Comparison of ENCODE assay signal across 24 cellular contexts in the genomic region with DNA sequence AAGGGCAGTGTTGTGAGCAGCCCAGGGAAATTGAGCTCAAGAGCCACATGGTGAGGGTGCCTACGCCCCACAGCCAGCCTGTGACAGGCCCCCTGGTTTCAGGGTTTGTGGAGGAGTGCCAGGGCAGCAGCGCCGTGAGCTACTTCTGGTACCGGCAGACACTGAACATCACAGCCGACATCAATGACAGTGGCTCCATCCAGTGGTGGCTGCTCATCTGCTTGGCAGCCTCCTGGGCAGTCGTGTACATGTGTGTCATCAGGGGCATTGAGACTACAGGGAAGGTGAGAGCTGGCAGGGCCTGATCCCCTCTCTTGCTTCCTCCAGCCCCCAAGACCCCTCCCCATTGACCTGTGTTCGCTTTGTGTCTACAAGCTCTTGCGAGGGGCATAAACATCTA. TPM values are rescaled to one million over a fixed set of nuclear protein-coding genes. Genes with fewer than 3 reads are reported as not detected.
A peak's percentile ranks its signal among the peaks of the same experiment; 100 is the strongest.
DNase-seq lines count a peak whose midpoint lies in the region; ATAC-seq and TF ChIP-seq lines count a peak whose summit lies in the region.
"Had no signal": no experiment of that assay in that cellular context is flagged by ENCODE, and none has a peak within 500 bp of the region (broad histone marks: within the 10 kb centered on the region; RNA-seq: fewer than 3 reads in every experiment).

No MANE protein-coding gene starts in this region.

- intact Hi-C loops in IMR-90 (cut with micrococcal nuclease): no loop called here
- intact Hi-C loops in transverse colon (cut with DNase I; ENCODE audit: low total_unique reads): no loop called here

- no peak overlapping the region for H3K56ac ChIP-seq in IMR-90 (ENCODE audit: extremely low read depth, insufficient read depth, low read length)

- ATAC-seq in IMR-90 (ENCODE audit: low read depth): no peak
- no peak for ATAC-seq in HG03521 (IDR thresholded peaks at IDR 0.05; ENCODE audit: unreplicated experiment)
- ATAC-seq: GM12878, mucosa of descending colon, psoas muscle had no signal

- H3K9me1 ChIP-seq in IMR-90 (ENCODE audit: insufficient read depth, low read length): no peaks in the 10 kb centered on the region

- 14% methylated on average over 1 of the region's 8 CpGs; no CpG with 5 or more reads in 1 of the 2 experiments for WGBS in IMR-90 (ENCODE audit: extremely low coverage in 2 of 2, insufficient read length in 1 of 2), 2 experiments
- WGBS in transverse colon (ENCODE audit: low coverage in 1 of 2), 2 donors: 90 to 100% methylated on average over 1 to 7 of the region's 8 CpGs

- no peaks in the 10 kb centered on the region; the same call in 1 of the 2 replicates for H3K27me3 ChIP-seq in IMR-90 (ENCODE audit: control insufficient read depth, insufficient read depth, low read length)
- peaks cover 15% of the 10 kb centered on the region for H3K27me3 ChIP-seq in transverse colon
- H3K27me3 ChIP-seq: cardiac muscle cell had no signal

- TF ChIP-seq EP300 in transverse colon (IDR thresholded peaks at IDR 0.05; ENCODE audit: low read depth): no peak

- dilution Hi-C loops in IMR-90 (cut with HindIII; ENCODE audit: low sequenced_read_pairs, unreplicated experiment): no loop called here

- no peak overlapping the region for H2AFZ ChIP-seq in IMR-90 (replicated peaks; ENCODE audit: low read length, poor library complexity)
- H2AFZ ChIP-seq: GM23248 had no signal

- in situ Hi-C loops in IMR-90 (cut with MboI; ENCODE audit: low sequenced_read_pairs) (no loop called here), transverse colon (cut with MboI; ENCODE audit: low pct_ligation_motif_present in 1 of 4, low pct_unique_long_range_greater_than_20kb in 1 of 4, low sequenced_read_pairs in 3 of 4) (no loop called here)

- TF ChIP-seq CTCF in IMR-90 (conservative IDR thresholded peaks at IDR 0.05; ENCODE audit: low read depth, low read length) (no peak), transverse colon (IDR thresholded peaks at IDR 0.05) (no peak)

- H3K9me3 ChIP-seq in IMR-90 (ENCODE audit: control insufficient read depth, insufficient read depth, low read length) (peaks cover 13% of the 10 kb centered on the region; the same call in 1 of the 2 replicates), transverse colon (peaks cover 6 to 13% of the 10 kb centered on the region in 2 donors)

- no peaks in the 10 kb centered on the region for H3K4me1 ChIP-seq in IMR-90 (ENCODE audit: control insufficient read depth, insufficient read depth, low read length)
- H3K4me1 ChIP-seq in transverse colon: peaks cover 9 to 15% (median 12%) of the 10 kb centered on the region in 4 donors
- H3K4me1 ChIP-seq: psoas muscle, tibial artery had no signal

- DNase-seq in DMS53 (lab: John Stamatoyannopoulos, UW) (peak; percentile 89), IMR-90 (no peak), RPMI8226 (peak; percentile 77), erythroblast (lab: John Stamatoyannopoulos, UW) (peak; percentile 50 to 60), retina (no peak), Kasumi-1 (lab: John Stamatoyannopoulos, UW) (no peak), transverse colon (no peak)
- DNase-seq: activated CD4-positive, alpha-beta memory T cell treated with anti-CD3 and anti-CD28 coated beads for 36 hours; activated naive CD4-positive, alpha-beta T cell; amniotic stem cell; CD4-positive, alpha-beta memory T cell; GM23248; mucosa of descending colon; NCI-H1417 treated with DMSO at 0.1 percent for 48 hours; psoas muscle; small intestine; stimulated activated naive CD4-positive, alpha-beta T cell treated with Interleukin-2 at 50 U/mL for 16 hours; tibial artery had no signal

- H3K4me2 ChIP-seq in IMR-90 (ENCODE audit: low read depth, low read length): no peak overlapping the region

- no peak overlapping the region for H2BK120ac ChIP-seq in IMR-90 (ENCODE audit: low read depth, low read length)

- H3K36me3 ChIP-seq in IMR-90 (ENCODE audit: control insufficient read depth, insufficient read depth, low read length) (no peaks in the 10 kb centered on the region), transverse colon (no peaks in the 10 kb centered on the region)
- H3K36me3 ChIP-seq: cardiac muscle cell, tibial artery had no signal

- TF ChIP-seq POLR2A in IMR-90 (IDR thresholded peaks at IDR 0.05; ENCODE audit: low read depth, low read length) (no peak), erythroblast (IDR thresholded peaks at IDR 0.05; ENCODE audit: low read length) (no peak), transverse colon (IDR thresholded peaks at IDR 0.05) (no peak)

- no peak overlapping the region for H2BK15ac ChIP-seq in IMR-90 (ENCODE audit: low read depth, low read length)

- no peak overlapping the region for H3K18ac ChIP-seq in IMR-90 (ENCODE audit: low read depth, low read length)

- BruUV-seq in IMR-90 (replicated peaks; lab: Mats Ljungman, UMichigan): no TSS peak

- no peak overlapping the region for H3K4ac ChIP-seq in IMR-90 (ENCODE audit: low read depth, low read length)

- H4K91ac ChIP-seq in IMR-90 (ENCODE audit: insufficient read depth, low read depth, low read length): no peak overlapping the region

- no peak overlapping the region for H2BK5ac ChIP-seq in IMR-90 (ENCODE audit: low read depth, low read length, poor library complexity, severe bottlenecking)

- no peak overlapping the region for H2AK5ac ChIP-seq in IMR-90 (ENCODE audit: low read depth, low read length)

- H3K23ac ChIP-seq in IMR-90 (ENCODE audit: low read depth, low read length): no peak overlapping the region

- no peak for TF ChIP-seq RAD21 in IMR-90 (IDR thresholded peaks at IDR 0.05; ENCODE audit: low read length)

- POLR2A ChIA-PET in IMR-90 (lab: Charles Lee; ENCODE audit: unreplicated experiment): no interaction called here

- H3K27ac ChIP-seq in IMR-90 (ENCODE audit: insufficient read depth, low read length) (no peak overlapping the region), transverse colon (no peak overlapping the region)
- H3K27ac ChIP-seq: cardiac muscle cell, GM23248, psoas muscle, RWPE1, tibial artery had no signal

- H2AK9ac ChIP-seq in IMR-90 (replicated peaks; ENCODE audit: low read depth, low read length, poor library complexity): peak overlapping the region; percentile 24

- no peaks in the 10 kb centered on the region for H3K79me1 ChIP-seq in IMR-90 (ENCODE audit: low read depth in 1 of 2, low read length in 2 of 2)

- H2BK20ac ChIP-seq in IMR-90 (ENCODE audit: low read depth, low read length): no peak overlapping the region

- no peak overlapping the region for H3K4me3 ChIP-seq in IMR-90 (ENCODE audit: insufficient read depth, low read depth, low read length)
- H3K4me3 ChIP-seq in transverse colon: no peak overlapping the region
- H3K4me3 ChIP-seq: cardiac muscle cell, GM12878, GM23248, mucosa of descending colon, psoas muscle, tibial artery had no signal

- no peak overlapping the region for H3K9ac ChIP-seq in IMR-90 (ENCODE audit: low read depth, low read length)
- H3K9ac ChIP-seq: GM23248 had no signal

- no peak overlapping the region for H3K14ac ChIP-seq in IMR-90 (replicated peaks; ENCODE audit: low read depth, low read length)

- H4K5ac ChIP-seq in IMR-90 (ENCODE audit: low read depth, low read length): no peak overlapping the region

- no peaks in the 10 kb centered on the region for H4K20me1 ChIP-seq in IMR-90 (ENCODE audit: insufficient read depth, low read length)

- no peak overlapping the region for H4K8ac ChIP-seq in IMR-90 (ENCODE audit: low read depth in 2 of 2, low read length in 2 of 2)

- CTCF ChIA-PET in IMR-90 (lab: Yijun Ruan, JAX): no interaction called here

TF ChIP-seq in IMR-90, 13 proteins besides CTCF, POLR2A, EP300 and RAD21:
- TF ChIP-seq, protein P1, sequence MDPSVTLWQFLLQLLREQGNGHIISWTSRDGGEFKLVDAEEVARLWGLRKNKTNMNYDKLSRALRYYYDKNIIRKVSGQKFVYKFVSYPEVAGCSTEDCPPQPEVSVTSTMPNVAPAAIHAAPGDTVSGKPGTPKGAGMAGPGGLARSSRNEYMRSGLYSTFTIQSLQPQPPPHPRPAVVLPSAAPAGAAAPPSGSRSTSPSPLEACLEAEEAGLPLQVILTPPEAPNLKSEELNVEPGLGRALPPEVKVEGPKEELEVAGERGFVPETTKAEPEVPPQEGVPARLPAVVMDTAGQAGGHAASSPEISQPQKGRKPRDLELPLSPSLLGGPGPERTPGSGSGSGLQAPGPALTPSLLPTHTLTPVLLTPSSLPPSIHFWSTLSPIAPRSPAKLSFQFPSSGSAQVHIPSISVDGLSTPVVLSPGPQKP (IDR thresholded peaks at IDR 0.05; ENCODE audit: borderline replicate concordance, low read depth, low read length): no peak
- TF ChIP-seq RCOR1 (IDR thresholded peaks at IDR 0.05; ENCODE audit: insufficient replicate concordance, low read length) (no peak), MAZ (IDR thresholded peaks at IDR 0.05; ENCODE audit: borderline replicate concordance, low read depth, low read length) (no peak), FOS (IDR thresholded peaks at IDR 0.05; ENCODE audit: low read depth, low read length) (no peak), RFX5 (IDR thresholded peaks at IDR 0.05; ENCODE audit: low read depth, low read length) (no peak), NFE2L2 (IDR thresholded peaks at IDR 0.05; ENCODE audit: low read depth, low read length) (no peak), BHLHE40 (IDR thresholded peaks at IDR 0.05; ENCODE audit: low read depth, low read length) (no peak)
- TF ChIP-seq, protein P2, sequence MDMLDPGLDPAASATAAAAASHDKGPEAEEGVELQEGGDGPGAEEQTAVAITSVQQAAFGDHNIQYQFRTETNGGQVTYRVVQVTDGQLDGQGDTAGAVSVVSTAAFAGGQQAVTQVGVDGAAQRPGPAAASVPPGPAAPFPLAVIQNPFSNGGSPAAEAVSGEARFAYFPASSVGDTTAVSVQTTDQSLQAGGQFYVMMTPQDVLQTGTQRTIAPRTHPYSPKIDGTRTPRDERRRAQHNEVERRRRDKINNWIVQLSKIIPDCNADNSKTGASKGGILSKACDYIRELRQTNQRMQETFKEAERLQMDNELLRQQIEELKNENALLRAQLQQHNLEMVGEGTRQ (IDR thresholded peaks at IDR 0.05; ENCODE audit: low read depth, low read length): no peak

RNA-seq across cellular contexts. Expression of a gene that starts 10.2 kb away (rescaled TPM):
- total RNA-seq in IMR-90 (2012; rRNA removed): not detected in 2 replicates
- polyA plus RNA-seq in IMR-90 (2012; rRNA removed): not detected in 2 replicates
- not detected in 2 replicates for polyA plus RNA-seq in IMR-90 (2012; cell fraction: cytosol; rRNA removed)
- not detected in 2 replicates for polyA plus RNA-seq in IMR-90 (2012; cell fraction: nucleus; rRNA removed; ENCODE audit: low replicate concordance)
- not detected for total RNA-seq in transverse colon
- total RNA-seq: activated CD4-positive, alpha-beta memory T cell treated with anti-CD3 and anti-CD28 coated beads for 36 hours; cardiac muscle cell; CD4-positive, alpha-beta memory T cell; GM12878; GM23248; lower leg skin; psoas muscle had no signal
- polyA plus RNA-seq: cardiac muscle cell; CD4-positive, alpha-beta memory T cell; GM12878; GM23248; neural cell; psoas muscle had no signal

RNA-seq across cellular contexts. Expression of a gene that starts 34.0 kb away (rescaled TPM):
- total RNA-seq in IMR-90 (2012; rRNA removed) (not detected in 2 replicates), transverse colon (100 to 1,000 TPM in 1 of 4 donors, 10 to 100 TPM in 1, 1 to 10 TPM in 1, not detected in 1; 2.5 to 106 (median 69.5) TPM)
- polyA plus RNA-seq in IMR-90 (2012; rRNA removed): not detected in 2 replicates
- not detected in 2 replicates for polyA plus RNA-seq in IMR-90 (2012; cell fraction: cytosol; rRNA removed)
- 0.01 TPM in 1 of 2 replicates, not detected in the other for polyA plus RNA-seq in IMR-90 (2012; cell fraction: nucleus; rRNA removed; ENCODE audit: low replicate concordance)
- total RNA-seq: activated CD4-positive, alpha-beta memory T cell treated with anti-CD3 and anti-CD28 coated beads for 36 hours; CD4-positive, alpha-beta memory T cell; GM23248; lower leg skin; psoas muscle had no signal
- polyA plus RNA-seq: CD4-positive, alpha-beta memory T cell; GM23248; neural cell had no signal

RNA-seq across cellular contexts. Expression of a gene that starts 59.5 kb away (rescaled TPM):
- total RNA-seq in IMR-90 (2012; rRNA removed): not detected in 2 replicates
- not detected in 2 replicates for polyA plus RNA-seq in IMR-90 (2012; rRNA removed)
- polyA plus RNA-seq in IMR-90 (2012; cell fraction: cytosol; rRNA removed): not detected in 2 replicates
- polyA plus RNA-seq in IMR-90 (2012; cell fraction: nucleus; rRNA removed; ENCODE audit: low replicate concordance): 0.02 TPM in 1 of 2 replicates, not detected in the other
- total RNA-seq in transverse colon: not detected
- total RNA-seq: CD4-positive, alpha-beta memory T cell; GM23248; psoas muscle had no signal
- polyA plus RNA-seq: cardiac muscle cell, GM23248, neural cell, psoas muscle had no signal

Comparison
In these comparisons a context has a peak if more than half of its experiments do, and no peak if none do; other contexts are left out.
1. DNase-seq: peak in DMS53 (single experiment), RPMI8226 (single experiment) and erythroblast (2 of 2); none in IMR-90 (single experiment), retina (single experiment), Kasumi-1 (0 of 2) and transverse colon (single experiment).